Comparison of ENCODE assay signal across 8 cellular contexts in genomic region chr12:48851883-48852733, GRCh38. TPM values are rescaled to one million over a fixed set of nuclear protein-coding genes. Genes with fewer than 3 reads are reported as not detected.
DNase-seq lines count a peak whose midpoint lies in the region; ATAC-seq and TF ChIP-seq lines count a peak whose summit lies in the region.

DDX23 (minus strand) TSS chr12:48852163; CDS start chr12:48845782, 6,381 bp downstream.

- H3K9ac ChIP-seq in duodenal mucosa (ENCODE audit: low read depth in 1 of 2, low read length in 2 of 2), result peak within 1 kb of the TSS; percentile 80 to 94

- no peak for TF ChIP-seq POLR2A in lower leg skin (IDR thresholded peaks at IDR 0.05)

- no peaks in the 10 kb centered on the region for H3K9me3 Mint-ChIP-seq in activated CD4-positive, alpha-beta memory T cell treated with anti-CD3 and anti-CD28 coated beads for 36 hours

- intact Hi-C loops in activated CD4-positive, alpha-beta memory T cell treated with anti-CD3 and anti-CD28 coated beads for 36 hours (cut with micrococcal nuclease), result loop anchor here (1.0 to 5.0 kb wide), 8 partner anchors 13 to 337 kb away; partner anchors contain the start of genes KANSL2, PRKAG1, RND1 and TUBA1A
- intact Hi-C loops in lower leg skin (cut with DNase I; ENCODE audit: low total_unique reads), result no loop called here

- WGBS in lower leg skin, 2 donors, result 0 to 1% methylated on average over 31 to 40 of the region's 53 CpGs

- H3K27me3 Mint-ChIP-seq in activated CD4-positive, alpha-beta memory T cell treated with anti-CD3 and anti-CD28 coated beads for 36 hours, result no peaks in the 10 kb centered on the region

- H3K9me3 ChIP-seq in duodenal mucosa (ENCODE audit: control insufficient read depth in 1 of 2, low read length in 2 of 2), result no peaks in the 10 kb centered on the region

- H3K27me3 ChIP-seq in duodenal mucosa (ENCODE audit: control insufficient read depth in 1 of 2, insufficient read depth in 2 of 2, low read length in 2 of 2), result no peaks in the 10 kb centered on the region

- CTCF ChIA-PET in activated CD4-positive, alpha-beta memory T cell treated with anti-CD3 and anti-CD28 coated beads for 36 hours (lab: Charles Lee), result interaction anchor here (0.6 to 9.0 kb wide), 41 partner anchors 13 to 278 kb away, joined by 3 to 204 read pairs (median 6); partner anchors contain the start of genes ARF3, DDN, FKBP11 and PRKAG1

- no peak for TF ChIP-seq CTCF in lower leg skin (IDR thresholded peaks at IDR 0.05)

- H3K36me3 ChIP-seq in duodenal mucosa (ENCODE audit: control insufficient read depth in 1 of 2, insufficient read depth in 2 of 2, low read length in 2 of 2), result peaks cover 0 to 3% of the 10 kb centered on the region in 2 donors

- POLR2A ChIA-PET in activated CD4-positive, alpha-beta memory T cell treated with anti-CD3 and anti-CD28 coated beads for 36 hours (lab: Charles Lee), result interaction anchor here (0.6 to 3.4 kb wide), 18 partner anchors 13 to 1492 kb away, joined by 3 to 27 read pairs (median 3); partner anchors contain the start of genes ARF3, CACNB3, CCNT1 and RND1

- peak within 1 kb of the TSS; percentile 58 for H3K27ac ChIP-seq in duodenal mucosa (ENCODE audit: low read depth, low read length)

- H3K4me3 ChIP-seq in duodenal mucosa (ENCODE audit: low read depth in 1 of 2, low read length in 2 of 2) (peak within 1 kb of the TSS; percentile 83 to 96), lower leg skin (ENCODE audit: low read depth, poor library complexity, severe bottlenecking) (peak within 1 kb of the TSS; percentile 77)

- peaks cover 31% of the 10 kb centered on the region for H3K4me1 Mint-ChIP-seq in activated CD4-positive, alpha-beta memory T cell treated with anti-CD3 and anti-CD28 coated beads for 36 hours (ENCODE audit: low read depth)

- peak; percentile 98 for DNase-seq in CD1c-positive myeloid dendritic cell (ENCODE audit: extremely low spot score)
- peak; percentile 96 for DNase-seq in NCI-H82 treated with DMSO at 0.1 percent for 48 hours (lab: John Stamatoyannopoulos, UW; ENCODE audit: unreplicated experiment)
- DNase-seq in activated CD4-positive, alpha-beta memory T cell treated with anti-CD3 and anti-CD28 coated beads for 36 hours, result peak; percentile 96
- peak; percentile 94 to 98 for DNase-seq in lower leg skin (ENCODE audit: low spot score in 2 of 2)
- peak; percentile 85 to 89 for DNase-seq in stimulated activated CD4-positive, alpha-beta T cell treated with anti-CD3 and anti-CD28 coated beads, Interleukin-4, amount 100 ng/mL, for 48 hours (ENCODE audit: low read depth in 2 of 2)

- H3K27ac Mint-ChIP-seq in activated CD4-positive, alpha-beta memory T cell treated with anti-CD3 and anti-CD28 coated beads for 36 hours, result peak within 1 kb of the TSS; percentile 97

- peaks cover 18 to 20% of the 10 kb centered on the region in 2 donors for H3K4me1 ChIP-seq in duodenal mucosa (ENCODE audit: control insufficient read depth in 1 of 2, insufficient read depth in 2 of 2, low read length in 2 of 2)

- peaks cover 13% of the 10 kb centered on the region for H3K36me3 Mint-ChIP-seq in activated CD4-positive, alpha-beta memory T cell treated with anti-CD3 and anti-CD28 coated beads for 36 hours

- ATAC-seq in GM19438 (IDR thresholded peaks at IDR 0.05; ENCODE audit: low read depth, unreplicated experiment), result peak; percentile 92
- peak; percentile 58 for ATAC-seq in HG03575 (IDR thresholded peaks at IDR 0.05; ENCODE audit: extremely low read depth, insufficient number of reproducible peaks, low FRiP score, unreplicated experiment)

- peak within 1 kb of the TSS; percentile 97 for H3K4me3 Mint-ChIP-seq in activated CD4-positive, alpha-beta memory T cell treated with anti-CD3 and anti-CD28 coated beads for 36 hours

RNA-seq across cellular contexts. Expression of gene DDX23, which starts in this region (rescaled TPM):
- 100 to 1,000 TPM; 119 to 121 TPM for total RNA-seq in activated CD4-positive, alpha-beta memory T cell treated with anti-CD3 and anti-CD28 coated beads for 36 hours
- 10 to 100 TPM; 56.5 to 74.3 (median 66.9) TPM for total RNA-seq in lower leg skin

Comparison
In these comparisons a context has a peak if more than half of its experiments do, and no peak if none do; other contexts are left out.
1. Peak in every context shown above with its lines: DNase-seq, ATAC-seq, H3K4me3 ChIP-seq and H3K27ac ChIP-seq.